Comparison of ENCODE assay signal across 8 cellular contexts in the genomic region with DNA sequence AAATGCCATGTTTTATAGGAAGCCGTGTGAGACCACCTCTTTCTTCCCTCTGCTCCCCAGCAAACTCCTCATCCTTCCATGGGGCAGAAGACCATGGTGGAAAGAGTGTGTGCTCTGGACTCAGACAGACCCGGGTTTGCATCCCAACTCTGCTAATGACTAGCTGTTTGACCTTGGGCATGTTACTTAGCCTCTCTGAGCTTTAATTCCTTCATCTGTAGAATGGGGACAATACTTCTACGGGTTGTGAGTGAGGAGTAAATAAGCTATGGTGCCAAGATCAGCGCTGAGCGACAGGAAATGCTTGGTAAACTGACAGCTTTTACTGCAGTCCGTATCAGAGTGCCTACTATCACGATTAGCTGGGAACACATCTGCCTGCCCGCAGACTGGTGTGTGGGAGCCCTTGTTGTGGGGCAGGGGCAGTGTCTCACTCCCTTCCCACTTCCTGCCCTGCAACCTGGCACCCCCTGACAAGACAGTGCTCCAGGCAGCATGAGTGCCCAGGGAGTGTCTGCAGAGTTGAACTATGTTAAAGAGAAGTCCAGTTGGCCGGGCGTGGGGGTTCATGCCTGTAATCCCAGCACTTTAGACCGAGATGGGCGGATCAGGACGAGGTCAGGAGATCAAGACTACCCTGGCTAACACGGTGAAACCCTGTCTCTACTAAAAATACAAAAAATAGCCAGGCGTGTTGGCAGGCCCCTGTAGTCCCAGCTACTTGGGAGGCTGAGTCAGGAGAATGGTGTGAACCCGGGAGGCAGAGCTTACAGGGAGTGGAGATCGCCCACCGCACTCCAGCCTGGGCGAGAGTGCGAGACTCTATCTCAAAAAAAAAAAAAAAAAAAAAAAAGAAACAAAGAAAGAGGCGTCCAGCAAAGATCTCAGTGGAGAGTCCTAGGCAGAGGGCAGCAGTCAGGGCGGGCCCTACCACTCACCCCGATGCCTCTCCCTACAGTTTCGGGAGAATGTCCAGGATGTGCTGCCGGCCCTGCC. TPM values are rescaled to one million over a fixed set of nuclear protein-coding genes. Genes with fewer than 3 reads are reported as not detected.
A peak's percentile ranks its signal among the peaks of the same experiment; 100 is the strongest.
DNase-seq lines count a peak whose midpoint lies in the region; ATAC-seq, FAIRE-seq and TF ChIP-seq lines count a peak whose summit lies in the region.

No MANE protein-coding gene starts in this region.

- no peaks in the 10 kb centered on the region for H3K9me2 ChIP-seq in Loucy (replicated peaks; ENCODE audit: low read depth, low read length)

- no peak overlapping the region for H2AFZ ChIP-seq in Loucy (ENCODE audit: low read length)

- H3K4me3 Mint-ChIP-seq in CD4-positive, CD25-positive, alpha-beta regulatory T cell, result peak overlapping the region; percentile 40 to 82 (median 72)
- H3K4me3 Mint-ChIP-seq in naive thymus-derived CD8-positive, alpha-beta T cell, result peak overlapping the region; percentile 82 to 95 (median 87)

- H3K4me3 ChIP-seq in CD4-positive, CD25-positive, alpha-beta regulatory T cell (ENCODE audit: low read depth, low read length), result no peak overlapping the region
- H3K4me3 ChIP-seq in Loucy (ENCODE audit: low read length, poor library complexity, severe bottlenecking) (peak overlapping the region; percentile 90), breast epithelium (peak overlapping the region in 2 of 3 donors; percentile 75 to 100), kidney (ENCODE audit: low read length in 2 of 2) (no peak overlapping the region)

- FAIRE-seq in kidney (lab: Jason Lieb, UNC), result no peak
- no peak for FAIRE-seq in H54 (lab: Jason Lieb, UNC)

- intact Hi-C loops in breast epithelium (cut with DNase I; ENCODE audit: low total_unique reads), result no loop called here
- intact Hi-C loops in kidney (cut with DNase I), result no loop called here

- no peaks in the 10 kb centered on the region for H3F3A ChIP-seq in Loucy (ENCODE audit: low read depth)

- H3K9ac ChIP-seq in Loucy (ENCODE audit: low read depth, low read length, poor library complexity, severe bottlenecking) (peak overlapping the region; percentile 81), kidney (ENCODE audit: low read length in 2 of 2) (no peak overlapping the region)

- H4K20me1 ChIP-seq in Loucy (ENCODE audit: insufficient read depth, low read length, poor library complexity, severe bottlenecking), result peaks cover 7% of the 10 kb centered on the region

- peaks cover 27% of the 10 kb centered on the region for H3K4me1 ChIP-seq in CD4-positive, CD25-positive, alpha-beta regulatory T cell (ENCODE audit: control insufficient read depth, insufficient read depth, low read length, poor library complexity, severe bottlenecking)
- H3K4me1 ChIP-seq in Loucy (ENCODE audit: insufficient read depth, low read length, poor library complexity, severe bottlenecking) (peaks cover 31% of the 10 kb centered on the region), breast epithelium (peaks cover 5% of the 10 kb centered on the region in 2 donors), kidney (ENCODE audit: control insufficient read depth in 1 of 2, insufficient read depth in 1 of 2, low read depth in 1 of 2, low read length in 2 of 2) (peaks cover 9 to 14% of the 10 kb centered on the region in 2 donors)

- H3K4me2 ChIP-seq in Loucy (ENCODE audit: low read depth, low read length, poor library complexity, severe bottlenecking), result peak overlapping the region; percentile 98

- no peak for ATAC-seq in CD4-positive, CD25-positive, alpha-beta regulatory T cell (ENCODE audit: low read depth in 2 of 2)
- peak; percentile 10 to 24 for ATAC-seq in naive thymus-derived CD8-positive, alpha-beta T cell
- ATAC-seq in GM21423 (IDR thresholded peaks at IDR 0.05; ENCODE audit: unreplicated experiment), result no peak

- peaks cover 5% of the 10 kb centered on the region for H3K27me3 ChIP-seq in CD4-positive, CD25-positive, alpha-beta regulatory T cell (ENCODE audit: control insufficient read depth, insufficient read depth, low read length)
- H3K27me3 ChIP-seq in Loucy (ENCODE audit: insufficient read depth, low read length, poor library complexity, severe bottlenecking) (no peaks in the 10 kb centered on the region), breast epithelium (no peaks in the 10 kb centered on the region)

- no peaks in the 10 kb centered on the region for H3K36me3 ChIP-seq in CD4-positive, CD25-positive, alpha-beta regulatory T cell (ENCODE audit: control insufficient read depth, insufficient read depth, low read length)
- H3K36me3 ChIP-seq in Loucy (ENCODE audit: insufficient read depth, low read length) (no peaks in the 10 kb centered on the region), breast epithelium (no peaks in the 10 kb centered on the region), kidney (ENCODE audit: control insufficient read depth in 1 of 2, insufficient read depth in 2 of 2, low read length in 2 of 2) (no peaks in the 10 kb centered on the region)

- no peaks in the 10 kb centered on the region for H3K36me3 Mint-ChIP-seq in CD4-positive, CD25-positive, alpha-beta regulatory T cell
- peaks cover 0 to 10% (median 3%) of the 10 kb centered on the region in 3 donors for H3K36me3 Mint-ChIP-seq in naive thymus-derived CD8-positive, alpha-beta T cell

- TF ChIP-seq POLR2A in breast epithelium (IDR thresholded peaks at IDR 0.05), result no peak
- TF ChIP-seq POLR2A in H54 (IDR thresholded peaks at IDR 0.05; ENCODE audit: low read depth, low read length), result no peak

- H3K27me3 Mint-ChIP-seq in CD4-positive, CD25-positive, alpha-beta regulatory T cell, result peaks cover 20% of the 10 kb centered on the region
- peaks cover 0 to 6% (median 0%) of the 10 kb centered on the region in 5 donors for H3K27me3 Mint-ChIP-seq in naive thymus-derived CD8-positive, alpha-beta T cell

- H3K27ac ChIP-seq in CD4-positive, CD25-positive, alpha-beta regulatory T cell (ENCODE audit: insufficient read depth, low read length, poor library complexity, severe bottlenecking), result no peak overlapping the region
- H3K27ac ChIP-seq in breast epithelium (peak overlapping the region; percentile 86 to 95), kidney (ENCODE audit: low read depth in 2 of 2, low read length in 2 of 2) (no peak overlapping the region)

- peaks cover 34% of the 10 kb centered on the region for H3K79me2 ChIP-seq in Loucy (ENCODE audit: insufficient read depth, low read length)

- TF ChIP-seq CTCF in Loucy (conservative IDR thresholded peaks at IDR 0.05; ENCODE audit: low read length), result no peak
- no peak for TF ChIP-seq CTCF in breast epithelium (IDR thresholded peaks at IDR 0.05)
- no peak for TF ChIP-seq CTCF in kidney (IDR thresholded peaks at IDR 0.05; ENCODE audit: borderline replicate concordance, extremely low read depth, insufficient read depth)

- no peak for DNase-seq in CD4-positive, CD25-positive, alpha-beta regulatory T cell
- DNase-seq in breast epithelium (ENCODE audit: low spot score in 2 of 2) (no peak), kidney (no peak), HK-2 (ENCODE audit: unreplicated experiment) (no peak), H54 (ENCODE audit: insufficient read length, low spot score) (no peak)
- no peak for DNase-seq in naive thymus-derived CD8-positive, alpha-beta T cell

- no peaks in the 10 kb centered on the region for H3K9me3 Mint-ChIP-seq in CD4-positive, CD25-positive, alpha-beta regulatory T cell
- no peaks in the 10 kb centered on the region for H3K9me3 Mint-ChIP-seq in naive thymus-derived CD8-positive, alpha-beta T cell

- POLR2A ChIA-PET in naive thymus-derived CD8-positive, alpha-beta T cell (lab: Charles Lee), result interaction anchor here (0.8 to 5.8 kb wide), 6 partner anchors 10 to 110 kb away, joined by 3 to 118 read pairs (median 18); partner anchors contain the start of genes CASTOR1 and MTFP1

- H3K9me3 ChIP-seq in CD4-positive, CD25-positive, alpha-beta regulatory T cell (ENCODE audit: control insufficient read depth in 2 of 2, low read length in 2 of 2), result no peaks in the 10 kb centered on the region
- H3K9me3 ChIP-seq in Loucy (ENCODE audit: insufficient read depth, low read depth, low read length) (no peaks in the 10 kb centered on the region), breast epithelium (no peaks in the 10 kb centered on the region), kidney (ENCODE audit: control insufficient read depth in 1 of 2, low read length in 2 of 2) (no peaks in the 10 kb centered on the region)

- H3K27ac Mint-ChIP-seq in CD4-positive, CD25-positive, alpha-beta regulatory T cell, result peak overlapping the region in 2 of 3 donors; percentile 60 to 66
- H3K27ac Mint-ChIP-seq in naive thymus-derived CD8-positive, alpha-beta T cell, result peak overlapping the region; percentile 75 to 96 (median 92)

- H3K4me1 Mint-ChIP-seq in CD4-positive, CD25-positive, alpha-beta regulatory T cell, result peaks cover 0 to 32% (median 17%) of the 10 kb centered on the region in 4 donors
- peaks cover 22 to 48% (median 39%) of the 10 kb centered on the region in 4 donors for H3K4me1 Mint-ChIP-seq in naive thymus-derived CD8-positive, alpha-beta T cell

RNA-seq across cellular contexts. Expression of gene SEC14L2, which starts 2.2 kb away (rescaled TPM):
- total RNA-seq in CD4-positive, CD25-positive, alpha-beta regulatory T cell, result 69.0 TPM
- polyA plus RNA-seq in CD4-positive, CD25-positive, alpha-beta regulatory T cell, result 1 to 10 TPM; 3.1 to 5.8 (median 3.7) TPM
- total RNA-seq in breast epithelium, result 10 to 100 TPM in 2 of 3 donors, 1 to 10 TPM in 1; 5.3 to 45.7 (median 29.5) TPM
- 10 to 100 TPM; 17.8 to 19.9 TPM for total RNA-seq in naive thymus-derived CD8-positive, alpha-beta T cell
- 10 to 100 TPM; 16.8 to 25.9 (median 22.5) TPM for polyA plus RNA-seq in naive thymus-derived CD8-positive, alpha-beta T cell
- total RNA-seq in kidney, result 13.5 TPM
- 17.3 TPM for polyA plus RNA-seq in kidney (ENCODE audit: insufficient read depth, low read depth, low replicate concordance)

RNA-seq across cellular contexts. Expression of gene RNF215, which starts 11.8 kb away (rescaled TPM):
- total RNA-seq in CD4-positive, CD25-positive, alpha-beta regulatory T cell, result 13.1 TPM
- polyA plus RNA-seq in CD4-positive, CD25-positive, alpha-beta regulatory T cell, result under 1 TPM; 0.23 to 0.50 (median 0.42) TPM
- total RNA-seq in breast epithelium (10 to 100 TPM; 13.3 to 15.4 (median 14.0) TPM), kidney (19.7 TPM)
- 1 to 10 TPM; 5.6 to 6.2 TPM for total RNA-seq in naive thymus-derived CD8-positive, alpha-beta T cell
- under 1 TPM; 0.14 to 0.44 (median 0.39) TPM for polyA plus RNA-seq in naive thymus-derived CD8-positive, alpha-beta T cell
- 15.9 TPM for polyA plus RNA-seq in kidney (ENCODE audit: insufficient read depth, low read depth, low replicate concordance)

RNA-seq across cellular contexts. Expression of gene MTFP1, which starts 26.6 kb away (rescaled TPM):
- total RNA-seq in CD4-positive, CD25-positive, alpha-beta regulatory T cell, result 111 TPM
- polyA plus RNA-seq in CD4-positive, CD25-positive, alpha-beta regulatory T cell, result 10 to 100 TPM; 38.3 to 48.9 (median 43.8) TPM
- total RNA-seq in breast epithelium (10 to 100 TPM in 2 of 3 donors, 1 to 10 TPM in 1; 2.9 to 16.7 (median 14.4) TPM), kidney (8.1 TPM)
- total RNA-seq in naive thymus-derived CD8-positive, alpha-beta T cell, result 10 to 100 TPM; 15.8 to 18.0 TPM
- 10 to 100 TPM; 42.3 to 53.5 (median 50.0) TPM for polyA plus RNA-seq in naive thymus-derived CD8-positive, alpha-beta T cell
- polyA plus RNA-seq in kidney (ENCODE audit: insufficient read depth, low read depth, low replicate concordance), result 82.6 TPM

RNA-seq across cellular contexts. Expression of gene CCDC157, which starts 42.2 kb away (rescaled TPM):
- 7.1 TPM for total RNA-seq in CD4-positive, CD25-positive, alpha-beta regulatory T cell
- 1 to 10 TPM; 1.3 to 2.4 (median 1.9) TPM for polyA plus RNA-seq in CD4-positive, CD25-positive, alpha-beta regulatory T cell
- 1 to 10 TPM; 2.6 to 7.5 (median 6.6) TPM for total RNA-seq in breast epithelium
- total RNA-seq in naive thymus-derived CD8-positive, alpha-beta T cell, result 1 to 10 TPM; 2.8 to 4.1 TPM
- polyA plus RNA-seq in naive thymus-derived CD8-positive, alpha-beta T cell, result 1 to 10 TPM in 2 of 3 donors, under 1 TPM in 1; 0.66 to 2.5 (median 1.1) TPM
- total RNA-seq in kidney, result 5.1 TPM
- 6.0 TPM for polyA plus RNA-seq in kidney (ENCODE audit: insufficient read depth, low read depth, low replicate concordance)

RNA-seq across cellular contexts. Expression of gene SF3A1, which starts 42.3 kb away (rescaled TPM):
- total RNA-seq in CD4-positive, CD25-positive, alpha-beta regulatory T cell, result 389 TPM
- polyA plus RNA-seq in CD4-positive, CD25-positive, alpha-beta regulatory T cell, result 10 to 100 TPM; 66.6 to 78.6 (median 75.1) TPM
- total RNA-seq in breast epithelium, result 10 to 100 TPM; 47.7 to 68.6 (median 47.9) TPM
- total RNA-seq in naive thymus-derived CD8-positive, alpha-beta T cell, result 100 to 1,000 TPM; 313 to 314 TPM
- polyA plus RNA-seq in naive thymus-derived CD8-positive, alpha-beta T cell, result 100 to 1,000 TPM in 1 of 3 donors, 10 to 100 TPM in 2; 66.5 to 119 (median 99.8) TPM
- total RNA-seq in kidney, result 179 TPM
- polyA plus RNA-seq in kidney (ENCODE audit: insufficient read depth, low read depth, low replicate concordance), result 23.7 TPM

Comparison
In these comparisons a context has a peak if more than half of its experiments do, and no peak if none do; other contexts are left out.
1. ATAC-seq: peak in naive thymus-derived CD8-positive, alpha-beta T cell (2 of 2); none in CD4-positive, CD25-positive, alpha-beta regulatory T cell (0 of 2) and GM21423 (single experiment).
2. H3K27ac ChIP-seq: peak in breast epithelium (2 of 2); none in CD4-positive, CD25-positive, alpha-beta regulatory T cell (single experiment) and kidney (0 of 2).
3. H3K4me3 ChIP-seq: peak in Loucy (single experiment) and breast epithelium (2 of 3); none in CD4-positive, CD25-positive, alpha-beta regulatory T cell (single experiment) and kidney (0 of 2).